1 cellular context compared by ENCODE assay signal in the genomic region with DNA sequence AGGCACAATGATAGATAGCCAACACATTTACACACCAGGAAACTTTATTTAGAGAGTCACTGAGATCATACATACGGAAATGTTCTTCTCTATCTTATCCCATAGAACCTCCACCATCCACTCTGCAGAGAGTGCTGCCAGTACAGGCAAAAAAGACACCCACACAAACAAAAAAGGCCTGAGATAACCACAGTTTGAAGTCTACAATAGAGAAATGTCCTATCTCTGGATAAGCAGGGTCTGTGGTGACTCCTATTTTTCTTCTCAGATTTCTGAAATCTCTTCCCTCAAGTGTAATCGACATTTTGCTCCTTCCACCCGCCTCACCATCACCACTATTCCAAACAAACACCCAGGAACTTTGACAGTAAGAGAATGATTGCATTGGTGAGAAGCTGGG.
TF ChIP-seq lines count a peak whose summit lies in the region.

No MANE protein-coding gene starts in this region.

TF ChIP-seq in K562, 482 proteins besides CTCF, POLR2A, EP300 and RAD21 (continued from another document and continues in another):
- TF ChIP-seq STAT6 (CRISPR knock-in tag; IDR thresholded peaks at IDR 0.05) (no peak), CBFA2T2 (conservative IDR thresholded peaks at IDR 0.05) (peak; percentile 27; the same call in 1 of the 2 replicates), RREB1 (CRISPR knock-in tag; IDR thresholded peaks at IDR 0.05) (no peak), RBM39 (optimal IDR thresholded peaks at IDR 0.05; ENCODE audit: low read depth, low read length) (no peak), POU5F1 (IDR thresholded peaks at IDR 0.05; ENCODE audit: borderline replicate concordance, low read depth, low read length, partially characterized antibody) (no peak), ZNF561 (CRISPR knock-in tag; conservative IDR thresholded peaks at IDR 0.05) (no peak), HDAC1 (IDR thresholded peaks at IDR 0.05) (0 out of 4 replicates have a peak, but pooled peaks of 1 of the 2 experiments have one; percentile 19), BRF1 (IDR thresholded peaks at IDR 0.05; ENCODE audit: borderline replicate concordance, extremely low read depth, insufficient read length) (no peak), FOXP4 (CRISPR knock-in tag; IDR thresholded peaks at IDR 0.05; ENCODE audit: borderline replicate concordance) (no peak), NFYB (IDR thresholded peaks at IDR 0.05; ENCODE audit: extremely low read depth, insufficient read length) (no peak), ZBTB40 (IDR thresholded peaks at IDR 0.05) (peak; percentile 82), ZBTB40 (CRISPR knock-in tag; IDR thresholded peaks at IDR 0.05) (no peak), ZNF407 (IDR thresholded peaks at IDR 0.05; ENCODE audit: low read depth) (no peak)
- TF ChIP-seq, protein P1, sequence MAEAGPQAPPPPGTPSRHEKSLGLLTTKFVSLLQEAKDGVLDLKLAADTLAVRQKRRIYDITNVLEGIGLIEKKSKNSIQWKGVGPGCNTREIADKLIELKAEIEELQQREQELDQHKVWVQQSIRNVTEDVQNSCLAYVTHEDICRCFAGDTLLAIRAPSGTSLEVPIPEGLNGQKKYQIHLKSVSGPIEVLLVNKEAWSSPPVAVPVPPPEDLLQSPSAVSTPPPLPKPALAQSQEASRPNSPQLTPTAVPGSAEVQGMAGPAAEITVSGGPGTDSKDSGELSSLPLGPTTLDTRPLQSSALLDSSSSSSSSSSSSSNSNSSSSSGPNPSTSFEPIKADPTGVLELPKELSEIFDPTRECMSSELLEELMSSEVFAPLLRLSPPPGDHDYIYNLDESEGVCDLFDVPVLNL (CRISPR knock-in tag; IDR thresholded peaks at IDR 0.05; ENCODE audit: low read depth) = no peak
